In genomic region chr13:98033277-98034247, GRCh38 we compare ENCODE assay signal across 8 cellular contexts.
DNase-seq lines count a peak whose midpoint lies in the region; ATAC-seq and TF ChIP-seq lines count a peak whose summit lies in the region.

No MANE protein-coding gene starts in this region.

- H3K4me3 ChIP-seq in adrenal gland (no peak overlapping the region), suprapubic skin (no peak overlapping the region), vagina (no peak overlapping the region)

- ATAC-seq in left lobe of liver (peak; percentile 93), GM19328 (IDR thresholded peaks at IDR 0.05; ENCODE audit: unreplicated experiment) (no peak)

- no peak for TF ChIP-seq EP300 in suprapubic skin (IDR thresholded peaks at IDR 0.05)

- no peak for TF ChIP-seq POLR2A in adrenal gland (IDR thresholded peaks at IDR 0.05)
- TF ChIP-seq POLR2A in suprapubic skin (IDR thresholded peaks at IDR 0.05) = no peak
- no peak for TF ChIP-seq POLR2A in vagina (IDR thresholded peaks at IDR 0.05)

- TF ChIP-seq CTCF in adrenal gland (IDR thresholded peaks at IDR 0.05) (peak in 5 of 6 experiments; percentile 19 to 50 (median 33)), suprapubic skin (IDR thresholded peaks at IDR 0.05) (peak in 1 of 2 donors; percentile 23), vagina (IDR thresholded peaks at IDR 0.05) (no peak)

- 58 to 66% (median 60%) methylated on average over 19 of the region's 19 CpGs for WGBS in adrenal gland, 4 donors
- 65% methylated on average over 19 of the region's 19 CpGs for WGBS in suprapubic skin

- no peaks in the 10 kb centered on the region for H3K9me3 ChIP-seq in adrenal gland (replicated peaks in 1 of 3)
- no peaks in the 10 kb centered on the region for H3K9me3 ChIP-seq in suprapubic skin
- no peaks in the 10 kb centered on the region for H3K9me3 ChIP-seq in vagina

- intact Hi-C loops in adrenal gland (cut with DNase I) (no loop called here), vagina (cut with DNase I) (no loop called here)

- H3K36me3 ChIP-seq in adrenal gland (replicated peaks in 1 of 2) (no peaks in the 10 kb centered on the region), suprapubic skin (no peaks in the 10 kb centered on the region), vagina (no peaks in the 10 kb centered on the region)

- H3K4me1 ChIP-seq in adrenal gland (replicated peaks in 1 of 2) (no peaks in the 10 kb centered on the region), suprapubic skin (no peaks in the 10 kb centered on the region), vagina (no peaks in the 10 kb centered on the region)

- DNase-seq in Ammon's horn (ENCODE audit: low spot score) (peak; percentile 58), HK-2 (ENCODE audit: unreplicated experiment) (peak; percentile 18), adrenal gland (peak; percentile 25 to 61 (median 41)), left lobe of liver (ENCODE audit: low spot score) (peak; percentile 55), retina (no peak), suprapubic skin (ENCODE audit: low spot score in 2 of 2) (no peak), vagina (ENCODE audit: extremely low spot score in 2 of 2) (no peak)

- no peak overlapping the region for H3K27ac ChIP-seq in adrenal gland
- H3K27ac ChIP-seq in suprapubic skin = no peak overlapping the region
- H3K27ac ChIP-seq in vagina = no peak overlapping the region

- H3K27me3 ChIP-seq in adrenal gland (no peaks in the 10 kb centered on the region), suprapubic skin (no peaks in the 10 kb centered on the region), vagina (no peaks in the 10 kb centered on the region)

Comparison
In these comparisons a context has a peak if more than half of its experiments do, and no peak if none do; other contexts are left out.
1. DNase-seq: peak in Ammon's horn (single experiment), HK-2 (single experiment), adrenal gland (7 of 7) and left lobe of liver (single experiment); none in retina (single experiment), suprapubic skin (0 of 2) and vagina (0 of 2).
2. CTCF ChIP-seq: peak in adrenal gland (5 of 6); none in vagina (0 of 3).